In the genomic region with DNA sequence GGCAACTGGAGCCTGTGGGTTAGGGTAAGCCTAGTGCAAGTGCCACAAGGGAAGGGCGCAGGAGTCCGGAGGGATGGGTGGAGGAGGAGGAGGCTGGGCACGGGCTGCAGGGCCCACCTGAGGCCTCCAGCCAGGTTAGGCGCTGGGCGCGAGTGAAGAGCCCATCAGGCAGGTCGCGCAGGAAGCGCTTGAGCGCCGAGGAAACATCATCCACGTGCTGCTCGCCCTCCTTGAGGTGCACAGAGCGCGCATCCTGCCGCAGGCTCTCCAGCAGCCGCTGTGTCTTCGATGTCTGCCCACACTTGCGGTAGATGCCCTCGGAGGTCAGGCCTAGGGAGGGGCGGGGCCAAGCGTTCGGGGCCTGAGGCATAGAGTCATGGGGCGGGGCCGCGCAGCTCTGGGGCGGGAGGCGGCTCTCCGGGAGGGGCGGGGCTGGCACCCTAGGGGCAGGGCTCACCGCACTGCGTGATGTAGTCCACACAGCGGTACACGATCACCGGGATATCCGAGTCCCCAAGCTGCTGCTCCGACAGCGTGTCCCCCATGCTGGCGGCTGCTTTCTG, we compare ENCODE assay signal across 18 cellular contexts. TPM values are rescaled to one million over a fixed set of nuclear protein-coding genes. Genes with fewer than 3 reads are reported as not detected.
DNase-seq lines count a peak whose midpoint lies in the region; ATAC-seq, FAIRE-seq and TF ChIP-seq lines count a peak whose summit lies in the region.
"Had no signal": no experiment of that assay in that cellular context is flagged by ENCODE, and none has a peak within 500 bp of the region (broad histone marks: within the 10 kb centered on the region; RNA-seq: fewer than 3 reads in every experiment).

No MANE protein-coding gene starts in this region.

- ATAC-seq in Right ventricle myocardium inferior (peak; percentile 63), gastroesophageal sphincter (peak; percentile 79), mucosa of descending colon (peak; percentile 43), aorta (ENCODE audit: low FRiP score) (peak; percentile 50)

- no peak for TF ChIP-seq EP300 in gastroesophageal sphincter (IDR thresholded peaks at IDR 0.05)

- no peak for FAIRE-seq in H54 (lab: Jason Lieb, UNC)
- FAIRE-seq: A204.1, G401.6 had no signal

- DNase-seq in Right ventricle myocardium inferior (ENCODE audit: missing footprints) (no peak), cardiac septum (ENCODE audit: low spot score) (no peak), mucosa of descending colon (no peak), aorta (peak in 1 of 2 donors; percentile 84), NCI-H2081 treated with DMSO at 0.1 percent for 48 hours (lab: John Stamatoyannopoulos, UW) (no peak), H54 (ENCODE audit: insufficient read length, low spot score) (no peak)
- DNase-seq in activated CD4-positive, alpha-beta T cell treated with anti-CD3 and anti-CD28 coated beads, Interleukin-2, amount 50 U/mL, for 1 hour, result no peak
- DNase-seq: activated naive CD8-positive, alpha-beta T cell treated with anti-CD3 and anti-CD28 coated beads for 36 hours; CD8-positive, alpha-beta memory T cell; central memory CD4-positive, alpha-beta T cell; HCEC 1CT; NCI-H1417 treated with DMSO at 0.1 percent for 48 hours; NCI-H510A treated with DMSO at 0.1 percent for 48 hours; PC-9 had no signal

- H3K27ac ChIP-seq in gastroesophageal sphincter (peak overlapping the region in 3 of 4 donors; percentile 35 to 51 (median 39)), aorta (ENCODE audit: low read depth in 1 of 2, low read length in 2 of 2) (no peak overlapping the region)
- H3K27ac ChIP-seq: KMS-11, PC-9 had no signal

- no peak for TF ChIP-seq POLR2A in gastroesophageal sphincter (IDR thresholded peaks at IDR 0.05)
- TF ChIP-seq POLR2A in H54 (IDR thresholded peaks at IDR 0.05; ENCODE audit: low read depth, low read length), result no peak

- TF ChIP-seq CTCF in gastroesophageal sphincter (IDR thresholded peaks at IDR 0.05) (no peak), mucosa of descending colon (IDR thresholded peaks at IDR 0.05) (no peak)

- peaks cover 0 to 20% (median under 1%) of the 10 kb centered on the region in 3 donors for H3K4me1 ChIP-seq in gastroesophageal sphincter
- H3K4me1 ChIP-seq in mucosa of descending colon (ENCODE audit: low read depth), result no peaks in the 10 kb centered on the region
- no peaks in the 10 kb centered on the region for H3K4me1 ChIP-seq in aorta (ENCODE audit: control insufficient read depth in 1 of 2, insufficient read depth in 2 of 2, low read length in 2 of 2)

- WGBS in gastroesophageal sphincter (ENCODE audit: low coverage in 1 of 2), 2 donors, result 67 to 86% methylated on average over 3 to 8 of the region's 39 CpGs
- WGBS in aorta, 2 donors, result 75 to 80% methylated on average over 22 to 39 of the region's 39 CpGs

- H3K27me3 ChIP-seq in gastroesophageal sphincter, result no peaks in the 10 kb centered on the region
- no peaks in the 10 kb centered on the region for H3K27me3 ChIP-seq in aorta (ENCODE audit: control insufficient read depth in 1 of 2, insufficient read depth in 2 of 2, low read length in 1 of 2)

- no peaks in the 10 kb centered on the region for H3K9me3 ChIP-seq in gastroesophageal sphincter
- no peaks in the 10 kb centered on the region for H3K9me3 ChIP-seq in mucosa of descending colon
- H3K9me3 ChIP-seq in aorta (ENCODE audit: control insufficient read depth, low read length), result no peaks in the 10 kb centered on the region

- intact Hi-C loops in Right ventricle myocardium inferior (cut with DNase I) (no loop called here), cardiac septum (cut with DNase I) (no loop called here), mucosa of descending colon (cut with DNase I, micrococcal nuclease) (no loop called here), aorta (cut with DNase I) (no loop called here)

- H3K36me3 ChIP-seq in gastroesophageal sphincter (peaks cover 0 to 100% of the 10 kb centered on the region in 2 donors), mucosa of descending colon (ENCODE audit: low read depth) (peaks cover 20% of the 10 kb centered on the region), aorta (ENCODE audit: control insufficient read depth in 1 of 2, insufficient read depth in 2 of 2, low read length in 1 of 2) (peaks cover 0 to 5% of the 10 kb centered on the region in 2 donors)

- H3K4me3 ChIP-seq in gastroesophageal sphincter (no peak overlapping the region), mucosa of descending colon (no peak overlapping the region), aorta (ENCODE audit: low read length in 2 of 2) (no peak overlapping the region)
- H3K4me3 ChIP-seq: PC-9 had no signal

RNA-seq across cellular contexts. Expression of a gene that starts 22.7 kb away (rescaled TPM):
- total RNA-seq in Right ventricle myocardium inferior (41.2 TPM), cardiac septum (28.8 TPM), gastroesophageal sphincter (10 to 100 TPM; 31.6 to 54.2 (median 35.4) TPM), mucosa of descending colon (10 to 100 TPM in 1 of 3 donors, 1 to 10 TPM in 2; 7.0 to 45.9 (median 9.6) TPM), aorta (10 to 100 TPM; 53.7 to 80.8 TPM)
- polyA plus RNA-seq in aorta, result under 1 TPM; 0.38 to 0.64 TPM

RNA-seq across cellular contexts. Expression of a gene that starts 55.3 kb away (rescaled TPM):
- 55.2 TPM for total RNA-seq in Right ventricle myocardium inferior
- total RNA-seq in cardiac septum, result 46.3 TPM
- total RNA-seq in gastroesophageal sphincter, result 100 to 1,000 TPM in 2 of 4 donors, 10 to 100 TPM in 2; 72.4 to 125 (median 95.1) TPM
- total RNA-seq in mucosa of descending colon, result 10 to 100 TPM; 69.3 to 84.8 (median 84.0) TPM
- total RNA-seq in aorta, result 100 to 1,000 TPM in 1 of 2 donors, 10 to 100 TPM in 1; 61.9 to 166 TPM
- 10 to 100 TPM; 30.8 to 70.9 TPM for polyA plus RNA-seq in aorta

Comparison
In these comparisons a context has a peak if more than half of its experiments do, and no peak if none do; other contexts are left out.
1. H3K27ac ChIP-seq: peak in gastroesophageal sphincter (3 of 4); none in aorta (0 of 2).
2. Peak in every context shown above with its lines, with median percentiles within 50 percentile points of each other: ATAC-seq.